ENCODE assay signal across 14 cellular contexts in genomic region chr10:28332699-28333098, GRCh38. TPM values are rescaled to one million over a fixed set of nuclear protein-coding genes. Genes with fewer than 3 reads are reported as not detected.
DNase-seq lines count a peak whose midpoint lies in the region; ATAC-seq and TF ChIP-seq lines count a peak whose summit lies in the region.
"Had no signal": no experiment of that assay in that cellular context is flagged by ENCODE, and none has a peak within 500 bp of the region (broad histone marks: within the 10 kb centered on the region; RNA-seq: fewer than 3 reads in every experiment).

No MANE protein-coding gene starts in this region.

- no peak for ATAC-seq in activated naive CD8-positive, alpha-beta T cell treated with anti-CD3 and anti-CD28 coated beads, Interleukin-2, amount 10 ng/mL, durations not matched to agents 7 days and 5 days (ENCODE audit: low read depth)
- no peak for ATAC-seq in naive B cell (ENCODE audit: low read depth in 2 of 2)
- no peak for ATAC-seq in upper lobe of left lung (ENCODE audit: low FRiP score in 2 of 2)
- ATAC-seq in psoas muscle = no peak
- ATAC-seq: A549 had no signal

- H3K36me3 Mint-ChIP-seq in activated CD4-positive, alpha-beta T cell treated with anti-CD3 and anti-CD28 coated beads, Interleukin-2, amount 10 ng/mL, durations not matched to agents 7 days and 5 days (ENCODE audit: low read depth) = peaks cover 9% of the 10 kb centered on the region
- peaks cover 3% of the 10 kb centered on the region for H3K36me3 Mint-ChIP-seq in activated naive CD8-positive, alpha-beta T cell treated with anti-CD3 and anti-CD28 coated beads, Interleukin-2, amount 10 ng/mL, durations not matched to agents 7 days and 5 days
- H3K36me3 Mint-ChIP-seq in naive B cell = no peaks in the 10 kb centered on the region

- no peak for DNase-seq in activated CD4-positive, alpha-beta T cell treated with anti-CD3 and anti-CD28 coated beads, Interleukin-2, amount 10 ng/mL, durations not matched to agents 7 days and 5 days
- no peak for DNase-seq in activated CD4-positive, alpha-beta T cell treated with anti-CD3 and anti-CD28 coated beads for 1 hour
- DNase-seq in activated naive CD8-positive, alpha-beta T cell treated with anti-CD3 and anti-CD28 coated beads, Interleukin-2, amount 10 ng/mL, durations not matched to agents 7 days and 5 days = peak; percentile 41
- DNase-seq in naive B cell (no peak), upper lobe of left lung (no peak), psoas muscle (no peak), KBM-7 (no peak), HT-29 (ENCODE audit: low spot score) (no peak)
- DNase-seq: mucosa of descending colon, NCI-H226, OCI-M1, retina, substantia nigra had no signal

- H3K9me3 ChIP-seq in upper lobe of left lung = no peaks in the 10 kb centered on the region
- H3K9me3 ChIP-seq in psoas muscle = no peaks in the 10 kb centered on the region
- H3K9me3 ChIP-seq: A549, mucosa of descending colon had no signal

- H3K27ac Mint-ChIP-seq in activated CD4-positive, alpha-beta T cell treated with anti-CD3 and anti-CD28 coated beads, Interleukin-2, amount 10 ng/mL, durations not matched to agents 7 days and 5 days = peak overlapping the region; percentile 96
- peak overlapping the region; percentile 90 for H3K27ac Mint-ChIP-seq in activated naive CD8-positive, alpha-beta T cell treated with anti-CD3 and anti-CD28 coated beads, Interleukin-2, amount 10 ng/mL, durations not matched to agents 7 days and 5 days
- peak overlapping the region in 4 of 6 donors; percentile 18 to 97 (median 60) for H3K27ac Mint-ChIP-seq in naive B cell

- in situ Hi-C loops in KBM-7 (cut with MboI; ENCODE audit: low pct_unique_long_range_greater_than_20kb, low sequenced_read_pairs) = no loop called here

- CTCF ChIA-PET in activated CD4-positive, alpha-beta T cell treated with anti-CD3 and anti-CD28 coated beads, Interleukin-2, amount 10 ng/mL, durations not matched to agents 7 days and 5 days (lab: Charles Lee) = interaction anchor here (1.3 to 2.6 kb wide), 3 partner anchors 17 to 49 kb away, joined by 4 to 10 read pairs (median 8); partner anchors contain the start of gene MPP7

- no peak for TF ChIP-seq EP300 in upper lobe of left lung (IDR thresholded peaks at IDR 0.05)

- TF ChIP-seq POLR2A in upper lobe of left lung (IDR thresholded peaks at IDR 0.05) = no peak

- intact Hi-C loops in psoas muscle (cut with DNase I) = no loop called here

- WGBS in upper lobe of left lung, 2 donors = 51 to 61% methylated on average over 2 of the region's 2 CpGs
- WGBS in psoas muscle, 3 donors = 48 to 72% (median 68%) methylated on average over 2 of the region's 2 CpGs

- H3K4me1 ChIP-seq in upper lobe of left lung = peaks cover 0 to 31% (median 11%) of the 10 kb centered on the region in 4 donors
- peaks cover 6% of the 10 kb centered on the region for H3K4me1 ChIP-seq in psoas muscle
- H3K4me1 ChIP-seq: A549 had no signal

- H3K4me3 Mint-ChIP-seq in activated CD4-positive, alpha-beta T cell treated with anti-CD3 and anti-CD28 coated beads, Interleukin-2, amount 10 ng/mL, durations not matched to agents 7 days and 5 days = peak overlapping the region; percentile 53
- H3K4me3 Mint-ChIP-seq in activated naive CD8-positive, alpha-beta T cell treated with anti-CD3 and anti-CD28 coated beads, Interleukin-2, amount 10 ng/mL, durations not matched to agents 7 days and 5 days = peak overlapping the region; percentile 77
- H3K4me3 Mint-ChIP-seq in naive B cell = no peak overlapping the region

- H3K9me3 Mint-ChIP-seq in activated CD4-positive, alpha-beta T cell treated with anti-CD3 and anti-CD28 coated beads, Interleukin-2, amount 10 ng/mL, durations not matched to agents 7 days and 5 days = peaks cover 4% of the 10 kb centered on the region
- H3K9me3 Mint-ChIP-seq in activated naive CD8-positive, alpha-beta T cell treated with anti-CD3 and anti-CD28 coated beads, Interleukin-2, amount 10 ng/mL, durations not matched to agents 7 days and 5 days = no peaks in the 10 kb centered on the region
- H3K9me3 Mint-ChIP-seq in naive B cell = no peaks in the 10 kb centered on the region

- H3K36me3 ChIP-seq in upper lobe of left lung = no peaks in the 10 kb centered on the region
- H3K36me3 ChIP-seq in psoas muscle (ENCODE audit: insufficient read depth in 1 of 2, low read depth in 1 of 2) = no peaks in the 10 kb centered on the region

- no peak for TF ChIP-seq CTCF in upper lobe of left lung (IDR thresholded peaks at IDR 0.05)
- TF ChIP-seq CTCF in psoas muscle (IDR thresholded peaks at IDR 0.05) = no peak

- POLR2A ChIA-PET in activated CD4-positive, alpha-beta T cell treated with anti-CD3 and anti-CD28 coated beads, Interleukin-2, amount 10 ng/mL, durations not matched to agents 7 days and 5 days (lab: Charles Lee) = no interaction called here
- POLR2A ChIA-PET in activated naive CD8-positive, alpha-beta T cell treated with anti-CD3 and anti-CD28 coated beads, Interleukin-2, amount 10 ng/mL, durations not matched to agents 7 days and 5 days (lab: Charles Lee) = interaction anchor here (1.2 to 10.2 kb wide), 8 partner anchors 11 to 590 kb away, joined by 3 to 235 read pairs (median 14); partner anchors contain the start of gene MPP7

- no peak overlapping the region for H3K4me3 ChIP-seq in upper lobe of left lung
- H3K4me3 ChIP-seq in psoas muscle = no peak overlapping the region
- H3K4me3 ChIP-seq: A549, mucosa of descending colon had no signal

- peaks cover 2% of the 10 kb centered on the region for H3K27me3 Mint-ChIP-seq in activated CD4-positive, alpha-beta T cell treated with anti-CD3 and anti-CD28 coated beads, Interleukin-2, amount 10 ng/mL, durations not matched to agents 7 days and 5 days
- H3K27me3 Mint-ChIP-seq in activated naive CD8-positive, alpha-beta T cell treated with anti-CD3 and anti-CD28 coated beads, Interleukin-2, amount 10 ng/mL, durations not matched to agents 7 days and 5 days = no peaks in the 10 kb centered on the region
- H3K27me3 Mint-ChIP-seq in naive B cell = no peaks in the 10 kb centered on the region

- H3K27me3 ChIP-seq in upper lobe of left lung (no peaks in the 10 kb centered on the region), psoas muscle (ENCODE audit: insufficient read depth in 3 of 3, low read length in 2 of 3) (no peaks in the 10 kb centered on the region)

- peak overlapping the region in 3 of 4 donors; percentile 52 to 85 (median 65) for H3K27ac ChIP-seq in upper lobe of left lung
- no peak overlapping the region for H3K27ac ChIP-seq in psoas muscle
- H3K27ac ChIP-seq: A549 had no signal

- peaks cover 67% of the 10 kb centered on the region for H3K4me1 Mint-ChIP-seq in activated CD4-positive, alpha-beta T cell treated with anti-CD3 and anti-CD28 coated beads, Interleukin-2, amount 10 ng/mL, durations not matched to agents 7 days and 5 days
- H3K4me1 Mint-ChIP-seq in activated naive CD8-positive, alpha-beta T cell treated with anti-CD3 and anti-CD28 coated beads, Interleukin-2, amount 10 ng/mL, durations not matched to agents 7 days and 5 days = peaks cover 41% of the 10 kb centered on the region
- H3K4me1 Mint-ChIP-seq in naive B cell = peaks cover 18 to 44% (median 41%) of the 10 kb centered on the region in 3 donors

RNA-seq across cellular contexts. Expression of gene MPP7, which starts 29.8 kb away (rescaled TPM):
- 10 to 100 TPM; 18.7 to 20.2 TPM for total RNA-seq in activated CD4-positive, alpha-beta T cell treated with anti-CD3 and anti-CD28 coated beads, Interleukin-2, amount 10 ng/mL, durations not matched to agents 7 days and 5 days
- total RNA-seq in activated naive CD8-positive, alpha-beta T cell treated with anti-CD3 and anti-CD28 coated beads, Interleukin-2, amount 10 ng/mL, durations not matched to agents 7 days and 5 days = 10 to 100 TPM; 23.4 to 24.2 TPM
- 1 to 10 TPM; 3.6 to 6.3 (median 4.6) TPM for polyA plus RNA-seq in naive B cell (ENCODE audit: low read depth in 6 of 6)
- total RNA-seq in upper lobe of left lung = 10 to 100 TPM; 11.8 to 45.1 (median 24.3) TPM
- 10 to 100 TPM; 11.3 to 12.5 (median 12.3) TPM for total RNA-seq in psoas muscle
- polyA plus RNA-seq in psoas muscle = 1 to 10 TPM; 2.3 to 6.5 (median 6.5) TPM
- 2.2 and 4.5 TPM in 2 replicates for total RNA-seq in HT-29 (2014; rRNA removed; shearing (Covaris generic))

Comparison
In these comparisons a context has a peak if more than half of its experiments do, and no peak if none do; other contexts are left out.
1. H3K4me3 Mint-ChIP-seq: peak in activated CD4-positive, alpha-beta T cell treated with anti-CD3 and anti-CD28 coated beads, Interleukin-2, amount 10 ng/mL, durations not matched to agents 7 days and 5 days (single experiment) and activated naive CD8-positive, alpha-beta T cell treated with anti-CD3 and anti-CD28 coated beads, Interleukin-2, amount 10 ng/mL, durations not matched to agents 7 days and 5 days (single experiment); none in naive B cell (0 of 8).
2. Peak in every context shown above with its lines, with median percentiles within 50 percentile points of each other: H3K27ac Mint-ChIP-seq.